Comparison of ENCODE assay signal across 8 cellular contexts in the genomic region with DNA sequence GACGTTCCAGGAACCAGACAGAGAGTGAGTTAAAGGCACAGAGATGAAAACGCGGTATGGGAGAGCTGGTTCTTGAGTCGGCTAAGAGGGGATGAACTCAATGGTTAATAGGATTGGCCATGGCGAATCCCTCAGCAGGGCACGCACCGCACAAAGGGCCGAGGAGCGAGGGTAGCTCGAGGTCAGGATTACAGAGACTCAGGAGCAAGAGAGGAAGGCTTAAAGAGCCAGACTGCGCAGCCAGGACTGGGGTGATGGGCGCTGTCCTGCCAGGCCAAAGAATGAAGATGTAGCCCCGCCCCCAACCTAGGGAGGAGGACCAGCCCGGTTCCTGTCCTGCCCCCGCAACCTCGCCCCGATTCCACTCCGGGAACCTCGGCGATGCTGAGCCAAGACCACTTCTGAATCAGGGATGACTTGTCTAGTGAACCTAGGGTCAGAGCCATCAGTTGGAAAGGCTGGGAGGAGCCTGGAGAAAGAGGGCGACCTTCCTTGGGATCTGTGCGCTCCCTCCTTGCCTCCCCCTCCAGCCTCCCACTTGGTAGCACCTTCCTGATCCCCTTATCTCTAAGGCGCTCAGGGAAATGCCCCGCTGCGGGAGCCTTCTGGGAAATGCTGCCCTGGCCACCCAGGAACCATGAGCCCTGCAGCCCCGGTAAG. TPM values are rescaled to one million over a fixed set of nuclear protein-coding genes. Genes with fewer than 3 reads are reported as not detected.
DNase-seq lines count a peak whose midpoint lies in the region; ATAC-seq and TF ChIP-seq lines count a peak whose summit lies in the region.

A gene with protein sequence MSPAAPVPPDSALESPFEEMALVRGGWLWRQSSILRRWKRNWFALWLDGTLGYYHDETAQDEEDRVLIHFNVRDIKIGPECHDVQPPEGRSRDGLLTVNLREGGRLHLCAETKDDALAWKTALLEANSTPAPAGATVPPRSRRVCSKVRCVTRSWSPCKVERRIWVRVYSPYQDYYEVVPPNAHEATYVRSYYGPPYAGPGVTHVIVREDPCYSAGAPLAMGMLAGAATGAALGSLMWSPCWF (plus strand): TSS at position 610 of the 660 bp plus-strand sequence. CDS start 28 bp downstream, at position 638.

- H4K8ac ChIP-seq in H9 (replicated peaks; ENCODE audit: insufficient read length, low read depth, low read length), result no peak within 1 kb of the TSS

- H3K9me3 Mint-ChIP-seq in H9, result no peaks in the 10 kb centered on the region
- H3K9me3 Mint-ChIP-seq in activated CD8-positive, alpha-beta T cell treated with anti-CD3 and anti-CD28 coated beads for 36 hours, result no peaks in the 10 kb centered on the region

- no peak within 1 kb of the TSS for H2BK120ac ChIP-seq in H9 (ENCODE audit: low read depth, low read length, poor library complexity, severe bottlenecking)

- peaks cover 10% of the 10 kb centered on the region for H3K27me3 Mint-ChIP-seq in H9 (ENCODE audit: low read depth)
- no peaks in the 10 kb centered on the region for H3K27me3 Mint-ChIP-seq in activated CD8-positive, alpha-beta T cell treated with anti-CD3 and anti-CD28 coated beads for 36 hours

- H4K91ac ChIP-seq in H9 (ENCODE audit: insufficient read length, low read depth, low read length), result no peak within 1 kb of the TSS

- H3K56ac ChIP-seq in H9 (ENCODE audit: insufficient read length, low read depth, low read length), result no peak within 1 kb of the TSS

- peaks cover 18% of the 10 kb centered on the region for H3K23me2 ChIP-seq in H9 (ENCODE audit: insufficient read length, low read depth, low read length, poor library complexity, severe bottlenecking)

- H2BK12ac ChIP-seq in H9 (ENCODE audit: insufficient read length, low read depth, low read length), result no peak within 1 kb of the TSS

- intact Hi-C loops in activated CD8-positive, alpha-beta T cell treated with anti-CD3 and anti-CD28 coated beads for 36 hours (cut with micrococcal nuclease), result no loop called here

- H3K27ac Mint-ChIP-seq in H9, result peak within 1 kb of the TSS; percentile 72 to 92 (median 84); a peak in 6 of 7 replicates
- H3K27ac Mint-ChIP-seq in activated CD8-positive, alpha-beta T cell treated with anti-CD3 and anti-CD28 coated beads for 36 hours, result no peak within 1 kb of the TSS

- H3K9me3 ChIP-seq in H9 (ENCODE audit: control insufficient read depth, low read depth, low read length), result no peaks in the 10 kb centered on the region

- no peak within 1 kb of the TSS for H2BK5ac ChIP-seq in H9 (ENCODE audit: insufficient read length, low read length)

- H3K4me2 ChIP-seq in H9 (ENCODE audit: insufficient read depth, insufficient read length, low read length), result peak within 1 kb of the TSS; percentile 68

- no peak within 1 kb of the TSS for H4K5ac ChIP-seq in H9 (ENCODE audit: insufficient read length, low read depth, low read length)

- H3K4ac ChIP-seq in H9 (ENCODE audit: low read depth, low read length), result no peak within 1 kb of the TSS

- H3K79me1 ChIP-seq in H9 (ENCODE audit: insufficient read depth, low read depth, low read length, poor library complexity, severe bottlenecking), result no peaks in the 10 kb centered on the region

- 0 out of 2 replicates have a peak within 1 kb of the TSS, but pooled peaks have one; percentile 11 for H3K14ac ChIP-seq in H9 (ENCODE audit: insufficient read depth, low read length)

- no peaks in the 10 kb centered on the region for H3K79me2 ChIP-seq in H9 (ENCODE audit: insufficient read depth, low read length)

- H3K4me1 Mint-ChIP-seq in H9, result peaks cover 37 to 45% of the 10 kb centered on the region in 2 experiments
- peaks cover 12% of the 10 kb centered on the region for H3K4me1 Mint-ChIP-seq in activated CD8-positive, alpha-beta T cell treated with anti-CD3 and anti-CD28 coated beads for 36 hours (ENCODE audit: low read depth)

- TF ChIP-seq CTCF in H9 (conservative IDR thresholded peaks at IDR 0.05) (no peak), retinal pigment epithelial cell (conservative IDR thresholded peaks at IDR 0.05; ENCODE audit: low read depth, low read length) (no peak)
- no peak for TF ChIP-seq CTCF in activated CD8-positive, alpha-beta T cell treated with anti-CD3 and anti-CD28 coated beads for 36 hours (IDR thresholded peaks at IDR 0.05)

- no peak within 1 kb of the TSS for H2BK15ac ChIP-seq in H9 (ENCODE audit: low read depth, low read length)

- H3K27me3 ChIP-seq in H9 (ENCODE audit: insufficient read depth, low read length), result no peaks in the 10 kb centered on the region; the same call in 1 of the 2 replicates

- ATAC-seq in activated CD8-positive, alpha-beta T cell treated with anti-CD3 and anti-CD28 coated beads for 36 hours, result no peak

- H3K4me3 Mint-ChIP-seq in H9, result peak within 1 kb of the TSS; percentile 77 to 85
- H3K4me3 Mint-ChIP-seq in activated CD8-positive, alpha-beta T cell treated with anti-CD3 and anti-CD28 coated beads for 36 hours, result peak within 1 kb of the TSS; percentile 80

- DNase-seq in H9 (peak; percentile 88), iPS DF 19.7 (ENCODE audit: low read depth, low spot score) (peak; percentile 30), retinal pigment epithelial cell (ENCODE audit: low read depth) (peak; percentile 38), NCI-H748 (lab: John Stamatoyannopoulos, UW; ENCODE audit: unreplicated experiment) (no peak), NCI-H187 treated with DMSO at 0.1 percent for 48 hours (lab: John Stamatoyannopoulos, UW) (no peak), DMS 273 treated with DMSO at 0.1 percent for 48 hours (lab: John Stamatoyannopoulos, UW) (no peak)
- DNase-seq in activated CD8-positive, alpha-beta T cell treated with anti-CD3 and anti-CD28 coated beads for 36 hours, result no peak
- DNase-seq in stimulated activated CD4-positive, alpha-beta T cell treated with anti-CD3 and anti-CD28 coated beads, Interleukin-15, amount 100 ng/mL, for 24 hours, result no peak

- POLR2A ChIA-PET in activated CD8-positive, alpha-beta T cell treated with anti-CD3 and anti-CD28 coated beads for 36 hours (lab: Charles Lee), result interaction anchor here (1.3 kb wide), 1 partner anchor 14 kb away, joined by 3 read pairs; no protein-coding TSS in a partner anchor

- peak within 1 kb of the TSS; percentile 9 for H3K18ac ChIP-seq in H9 (ENCODE audit: insufficient read length, low read depth, low read length)

- no peak within 1 kb of the TSS for H3T11ph ChIP-seq in H9 (ENCODE audit: low read length)

- H3K4me3 ChIP-seq in retinal pigment epithelial cell (ENCODE audit: low read length), result peak within 1 kb of the TSS; percentile 40

- H3K27ac ChIP-seq in H9 (ENCODE audit: insufficient read length, low read depth, low read length), result no peak within 1 kb of the TSS

- no peak within 1 kb of the TSS for H2BK20ac ChIP-seq in H9 (ENCODE audit: low read depth, low read length, poor library complexity, severe bottlenecking)

- no peak within 1 kb of the TSS for H2AK5ac ChIP-seq in H9 (ENCODE audit: insufficient read length, low read length)

- H2AFZ ChIP-seq in H9 (ENCODE audit: low read length), result no peak within 1 kb of the TSS

- H4K20me1 ChIP-seq in H9 (ENCODE audit: control insufficient read depth, insufficient read depth, insufficient read length), result no peaks in the 10 kb centered on the region

- WGBS in H9 (ENCODE audit: extremely low coverage, insufficient read length, low lambda C conversion rate), result no CpG with 5 or more reads among the region's 26 CpGs

- no peaks in the 10 kb centered on the region for H3K36me3 Mint-ChIP-seq in H9 (ENCODE audit: insufficient read depth in 1 of 3, low read depth in 3 of 3)
- no peaks in the 10 kb centered on the region for H3K36me3 Mint-ChIP-seq in activated CD8-positive, alpha-beta T cell treated with anti-CD3 and anti-CD28 coated beads for 36 hours (ENCODE audit: low read depth)

- CTCF ChIA-PET in activated CD8-positive, alpha-beta T cell treated with anti-CD3 and anti-CD28 coated beads for 36 hours (lab: Charles Lee), result interaction anchor here (1.1 to 6.3 kb wide), 5 partner anchors 8 to 217 kb away, joined by 3 to 56 read pairs (median 5); no protein-coding TSS in a partner anchor

- 0 out of 2 replicates have a peak, but pooled peaks cover 2% of the 10 kb centered on the region for H3K4me1 ChIP-seq in H9 (ENCODE audit: insufficient read depth, low read length)

- peak within 1 kb of the TSS; percentile 1 for H3K9ac ChIP-seq in H9 (ENCODE audit: extremely low read depth, insufficient read length, low read length)

- H3K23ac ChIP-seq in H9 (ENCODE audit: insufficient read length, low read depth, low read length), result no peak within 1 kb of the TSS

RNA-seq across cellular contexts. Expression of the gene that starts here (rescaled TPM):
- total RNA-seq in H9 (2021), result 34.0 and 37.1 TPM in 2 replicates
- total RNA-seq in activated CD8-positive, alpha-beta T cell treated with anti-CD3 and anti-CD28 coated beads for 36 hours, result 10 to 100 TPM in 1 of 2 experiments, 1 to 10 TPM in 1; 8.6 to 11.8 TPM

Comparison
In these comparisons a context has a peak if more than half of its experiments do, and no peak if none do; other contexts are left out.
1. DNase-seq: peak in H9 (single experiment), iPS DF 19.7 (single experiment) and retinal pigment epithelial cell (single experiment); none in activated CD8-positive, alpha-beta T cell treated with anti-CD3 and anti-CD28 coated beads for 36 hours (single experiment), NCI-H748 (single experiment), NCI-H187 treated with DMSO at 0.1 percent for 48 hours (single experiment), stimulated activated CD4-positive, alpha-beta T cell treated with anti-CD3 and anti-CD28 coated beads, Interleukin-15, amount 100 ng/mL, for 24 hours (single experiment) and DMS 273 treated with DMSO at 0.1 percent for 48 hours (single experiment).